Comparison of ENCODE assay signal across 25 cellular contexts in genomic region chr18:13131241-13131640, GRCh38.
"Had no signal": no experiment of that assay in that cellular context is flagged by ENCODE, and none has a peak within 500 bp of the region (broad histone marks: within the 10 kb centered on the region; RNA-seq: fewer than 3 reads in every experiment).

No MANE protein-coding gene starts in this region.

- H3K4me1 ChIP-seq: adrenal gland, breast epithelium had no signal

- ATAC-seq: activated CD4-positive, CD25-positive, alpha-beta regulatory T cell treated with anti-CD3 and anti-CD28 coated beads, Interleukin-2, amount 50 U/mL, for 24 hours; activated CD8-positive, alpha-beta T cell treated with anti-CD3 and anti-CD28 coated beads, Interleukin-2, amount 10 ng/mL, durations not matched to agents 7 days and 5 days; Panc1; Right ventricle myocardium inferior had no signal

- H3K9me3 Mint-ChIP-seq: activated naive CD8-positive, alpha-beta T cell treated with anti-CD3 and anti-CD28 coated beads, Interleukin-2, amount 10 ng/mL, durations not matched to agents 7 days and 5 days; activated T-cell treated with anti-CD3 and anti-CD28 coated beads, Interleukin-2, amount 50 U/mL, for 24 hours had no signal

- DNase-seq: activated CD4-positive, alpha-beta T cell treated with anti-CD3 and anti-CD28 coated beads for 48 hours; activated CD4-positive, alpha-beta T cell treated with anti-CD3 and anti-CD28 coated beads, Interleukin-2, amount 50 U/mL, for 4 hours; activated CD8-positive, alpha-beta T cell treated with anti-CD3 and anti-CD28 coated beads, Interleukin-2, amount 10 ng/mL, durations not matched to agents 7 days and 5 days; activated gamma-delta T cell; activated naive CD4-positive, alpha-beta T cell treated with anti-CD3 and anti-CD28 coated beads for 36 hours; activated naive CD8-positive, alpha-beta T cell treated with anti-CD3 and anti-CD28 coated beads, Interleukin-2, amount 10 ng/mL, durations not matched to agents 7 days and 5 days; activated T-cell treated with anti-CD3 and anti-CD28 coated beads, Interleukin-2, amount 50 U/mL, for 24 hours; adrenal gland; anterior cingulate cortex; caudate nucleus; Kasumi-1; KBM-7; NCI-H1048; NCI-H146; NCI-H187 treated with DMSO at 0.1 percent for 48 hours; NCI-H2081 treated with DMSO at 0.1 percent for 48 hours; NCI-H2227 treated with DMSO at 0.1 percent for 48 hours; NCI-H526; NCI-H774; RPMI8226; SK-N-SH had no signal

- H3K9me3 ChIP-seq: adrenal gland, breast epithelium, SK-N-SH had no signal

- H3K27ac ChIP-seq: adrenal gland, breast epithelium had no signal

- H3K27me3 ChIP-seq: adrenal gland had no signal

- H3K4me3 Mint-ChIP-seq: activated CD8-positive, alpha-beta T cell treated with anti-CD3 and anti-CD28 coated beads, Interleukin-2, amount 10 ng/mL, durations not matched to agents 7 days and 5 days; activated naive CD4-positive, alpha-beta T cell treated with anti-CD3 and anti-CD28 coated beads for 36 hours; activated naive CD8-positive, alpha-beta T cell treated with anti-CD3 and anti-CD28 coated beads, Interleukin-2, amount 10 ng/mL, durations not matched to agents 7 days and 5 days; activated T-cell treated with anti-CD3 and anti-CD28 coated beads, Interleukin-2, amount 50 U/mL, for 24 hours had no signal

- H3K36me3 ChIP-seq: adrenal gland, breast epithelium had no signal

- H3K4me3 ChIP-seq: adrenal gland, breast epithelium had no signal

- H3K27me3 Mint-ChIP-seq: activated naive CD8-positive, alpha-beta T cell treated with anti-CD3 and anti-CD28 coated beads, Interleukin-2, amount 10 ng/mL, durations not matched to agents 7 days and 5 days had no signal

- H3K27ac Mint-ChIP-seq: activated CD8-positive, alpha-beta T cell treated with anti-CD3 and anti-CD28 coated beads, Interleukin-2, amount 10 ng/mL, durations not matched to agents 7 days and 5 days; activated naive CD4-positive, alpha-beta T cell treated with anti-CD3 and anti-CD28 coated beads for 36 hours had no signal
